In the genomic region with DNA sequence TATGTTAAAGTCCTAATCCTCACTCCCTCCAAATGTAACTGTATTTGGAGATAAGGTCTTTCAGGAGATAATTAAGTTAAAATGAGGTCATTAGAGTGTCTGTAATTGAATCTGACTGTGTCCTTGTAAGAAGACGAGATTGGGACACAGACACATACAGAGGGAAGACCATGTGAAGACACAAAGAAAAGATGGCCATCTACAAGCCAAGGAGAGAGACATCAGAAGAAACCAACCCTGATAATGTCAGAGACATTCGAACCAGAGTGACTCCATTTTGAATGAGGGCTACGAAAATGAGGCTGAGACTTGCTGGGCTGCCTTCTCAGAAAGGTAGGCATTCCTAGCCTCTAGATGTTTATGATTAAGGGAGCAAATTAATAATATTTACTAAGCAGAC, we compare ENCODE assay signal across 1 cellular context.
TF ChIP-seq lines count a peak whose summit lies in the region.

No MANE protein-coding gene starts in this region.

TF ChIP-seq in K562, 482 proteins besides CTCF, POLR2A, EP300 and RAD21 (continued from another document and continues in another):
- no peak for TF ChIP-seq DEAF1 (CRISPR knock-in tag; IDR thresholded peaks at IDR 0.05)
- TF ChIP-seq, protein P1, sequence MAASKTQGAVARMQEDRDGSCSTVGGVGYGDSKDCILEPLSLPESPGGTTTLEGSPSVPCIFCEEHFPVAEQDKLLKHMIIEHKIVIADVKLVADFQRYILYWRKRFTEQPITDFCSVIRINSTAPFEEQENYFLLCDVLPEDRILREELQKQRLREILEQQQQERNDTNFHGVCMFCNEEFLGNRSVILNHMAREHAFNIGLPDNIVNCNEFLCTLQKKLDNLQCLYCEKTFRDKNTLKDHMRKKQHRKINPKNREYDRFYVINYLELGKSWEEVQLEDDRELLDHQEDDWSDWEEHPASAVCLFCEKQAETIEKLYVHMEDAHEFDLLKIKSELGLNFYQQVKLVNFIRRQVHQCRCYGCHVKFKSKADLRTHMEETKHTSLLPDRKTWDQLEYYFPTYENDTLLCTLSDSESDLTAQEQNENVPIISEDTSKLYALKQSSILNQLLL (CRISPR knock-in tag; IDR thresholded peaks at IDR 0.05; ENCODE audit: borderline replicate concordance) = no peak
- TF ChIP-seq ZNF239 (CRISPR knock-in tag; IDR thresholded peaks at IDR 0.05) = peak; percentile 68
- TF ChIP-seq SRSF7 (optimal IDR thresholded peaks at IDR 0.05; ENCODE audit: low read depth, low read length) = no peak
- no peak for TF ChIP-seq PBX2 (CRISPR knock-in tag; IDR thresholded peaks at IDR 0.05; ENCODE audit: low read depth)
- peak; percentile 80 for TF ChIP-seq PBX2 (tag; conservative IDR thresholded peaks at IDR 0.05; ENCODE audit: low read depth)
- TF ChIP-seq ZBTB49 (CRISPR knock-in tag; IDR thresholded peaks at IDR 0.05; ENCODE audit: borderline replicate concordance) = no peak
- TF ChIP-seq FOXK2 (conservative IDR thresholded peaks at IDR 0.05 in 1 of 2, IDR thresholded peaks at IDR 0.05 in 1 of 2; ENCODE audit: low read depth in 2 of 2) = no peak
- no peak for TF ChIP-seq ZC3H4 (CRISPR knock-in tag; IDR thresholded peaks at IDR 0.05; ENCODE audit: borderline replicate concordance)
- TF ChIP-seq FOXA1 (IDR thresholded peaks at IDR 0.05; ENCODE audit: borderline replicate concordance) = no peak
- TF ChIP-seq ZNF212 (CRISPR knock-in tag; IDR thresholded peaks at IDR 0.05) = 0 out of 2 replicates have a peak, but pooled peaks have one; percentile 18
- no peak for TF ChIP-seq HNRNPH1 (optimal IDR thresholded peaks at IDR 0.05; ENCODE audit: low read depth, low read length)
- TF ChIP-seq SIRT6 (IDR thresholded peaks at IDR 0.05; ENCODE audit: low read depth, low read length) = no peak
- no peak for TF ChIP-seq CHCHD3 (CRISPR knock-in tag; IDR thresholded peaks at IDR 0.05)
- TF ChIP-seq, protein P2, sequence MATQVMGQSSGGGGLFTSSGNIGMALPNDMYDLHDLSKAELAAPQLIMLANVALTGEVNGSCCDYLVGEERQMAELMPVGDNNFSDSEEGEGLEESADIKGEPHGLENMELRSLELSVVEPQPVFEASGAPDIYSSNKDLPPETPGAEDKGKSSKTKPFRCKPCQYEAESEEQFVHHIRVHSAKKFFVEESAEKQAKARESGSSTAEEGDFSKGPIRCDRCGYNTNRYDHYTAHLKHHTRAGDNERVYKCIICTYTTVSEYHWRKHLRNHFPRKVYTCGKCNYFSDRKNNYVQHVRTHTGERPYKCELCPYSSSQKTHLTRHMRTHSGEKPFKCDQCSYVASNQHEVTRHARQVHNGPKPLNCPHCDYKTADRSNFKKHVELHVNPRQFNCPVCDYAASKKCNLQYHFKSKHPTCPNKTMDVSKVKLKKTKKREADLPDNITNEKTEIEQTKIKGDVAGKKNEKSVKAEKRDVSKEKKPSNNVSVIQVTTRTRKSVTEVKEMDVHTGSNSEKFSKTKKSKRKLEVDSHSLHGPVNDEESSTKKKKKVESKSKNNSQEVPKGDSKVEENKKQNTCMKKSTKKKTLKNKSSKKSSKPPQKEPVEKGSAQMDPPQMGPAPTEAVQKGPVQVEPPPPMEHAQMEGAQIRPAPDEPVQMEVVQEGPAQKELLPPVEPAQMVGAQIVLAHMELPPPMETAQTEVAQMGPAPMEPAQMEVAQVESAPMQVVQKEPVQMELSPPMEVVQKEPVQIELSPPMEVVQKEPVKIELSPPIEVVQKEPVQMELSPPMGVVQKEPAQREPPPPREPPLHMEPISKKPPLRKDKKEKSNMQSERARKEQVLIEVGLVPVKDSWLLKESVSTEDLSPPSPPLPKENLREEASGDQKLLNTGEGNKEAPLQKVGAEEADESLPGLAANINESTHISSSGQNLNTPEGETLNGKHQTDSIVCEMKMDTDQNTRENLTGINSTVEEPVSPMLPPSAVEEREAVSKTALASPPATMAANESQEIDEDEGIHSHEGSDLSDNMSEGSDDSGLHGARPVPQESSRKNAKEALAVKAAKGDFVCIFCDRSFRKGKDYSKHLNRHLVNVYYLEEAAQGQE (CRISPR knock-in tag; IDR thresholded peaks at IDR 0.05; ENCODE audit: low read depth) = no peak
- no peak for TF ChIP-seq PPARD (CRISPR knock-in tag; IDR thresholded peaks at IDR 0.05)
- no peak for TF ChIP-seq HDAC6 (IDR thresholded peaks at IDR 0.05; ENCODE audit: low read depth, low read length)
- no peak for TF ChIP-seq NFATC3 (IDR thresholded peaks at IDR 0.05)
- TF ChIP-seq HDAC1 (IDR thresholded peaks at IDR 0.05) = no peak
- peak; percentile 83 for TF ChIP-seq ATF4 (CRISPR knock-in tag; IDR thresholded peaks at IDR 0.05)
- no peak for TF ChIP-seq HDAC8 (tag; IDR thresholded peaks at IDR 0.05)
- TF ChIP-seq NRF1 (conservative IDR thresholded peaks at IDR 0.05 in 1 of 2, IDR thresholded peaks at IDR 0.05 in 1 of 2) = no peak
- TF ChIP-seq U2AF2 (optimal IDR thresholded peaks at IDR 0.05; ENCODE audit: low read depth, low read length) = no peak
- TF ChIP-seq ATF1 (CRISPR knock-in tag; IDR thresholded peaks at IDR 0.05) = no peak
- peak; percentile 45; the same call in 1 of the 2 replicates for TF ChIP-seq ATF1 (tag; IDR thresholded peaks at IDR 0.05)
- TF ChIP-seq PYGO2 (tag; IDR thresholded peaks at IDR 0.05) = peak; percentile 82
- TF ChIP-seq, protein P3, sequence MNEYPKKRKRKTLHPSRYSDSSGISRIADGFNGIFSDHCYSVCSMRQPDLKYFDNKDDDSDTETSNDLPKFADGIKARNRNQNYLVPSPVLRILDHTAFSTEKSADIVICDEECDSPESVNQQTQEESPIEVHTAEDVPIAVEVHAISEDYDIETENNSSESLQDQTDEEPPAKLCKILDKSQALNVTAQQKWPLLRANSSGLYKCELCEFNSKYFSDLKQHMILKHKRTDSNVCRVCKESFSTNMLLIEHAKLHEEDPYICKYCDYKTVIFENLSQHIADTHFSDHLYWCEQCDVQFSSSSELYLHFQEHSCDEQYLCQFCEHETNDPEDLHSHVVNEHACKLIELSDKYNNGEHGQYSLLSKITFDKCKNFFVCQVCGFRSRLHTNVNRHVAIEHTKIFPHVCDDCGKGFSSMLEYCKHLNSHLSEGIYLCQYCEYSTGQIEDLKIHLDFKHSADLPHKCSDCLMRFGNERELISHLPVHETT (CRISPR knock-in tag; conservative IDR thresholded peaks at IDR 0.05 in 1 of 2, IDR thresholded peaks at IDR 0.05 in 1 of 2) = peak in 1 of 2 experiments; percentile 93; a peak in 2 of 4 replicates
- 0 out of 2 replicates have a peak, but pooled peaks have one; percentile 17 for TF ChIP-seq ELF1 (tag; IDR thresholded peaks at IDR 0.05)
- TF ChIP-seq ZNF175 (CRISPR knock-in tag; IDR thresholded peaks at IDR 0.05; ENCODE audit: low read depth) = peak; percentile 97
- TF ChIP-seq NEUROD1 (IDR thresholded peaks at IDR 0.05; ENCODE audit: borderline replicate concordance, low read depth, low read length, partially characterized antibody) = no peak
- peak; percentile 93 for TF ChIP-seq ZNF766 (CRISPR knock-in tag; conservative IDR thresholded peaks at IDR 0.05)
- no peak for TF ChIP-seq MCM2 (IDR thresholded peaks at IDR 0.05; ENCODE audit: low read depth)
- TF ChIP-seq EWSR1 (IDR thresholded peaks at IDR 0.05; ENCODE audit: borderline replicate concordance, low read depth, partially characterized antibody) = no peak
- TF ChIP-seq YBX1 (IDR thresholded peaks at IDR 0.05) = no peak
- TF ChIP-seq ADNP (tag; IDR thresholded peaks at IDR 0.05) = no peak
- TF ChIP-seq TCF7L2 (IDR thresholded peaks at IDR 0.05; ENCODE audit: low read depth, low read length) = no peak
- TF ChIP-seq, protein P4, sequence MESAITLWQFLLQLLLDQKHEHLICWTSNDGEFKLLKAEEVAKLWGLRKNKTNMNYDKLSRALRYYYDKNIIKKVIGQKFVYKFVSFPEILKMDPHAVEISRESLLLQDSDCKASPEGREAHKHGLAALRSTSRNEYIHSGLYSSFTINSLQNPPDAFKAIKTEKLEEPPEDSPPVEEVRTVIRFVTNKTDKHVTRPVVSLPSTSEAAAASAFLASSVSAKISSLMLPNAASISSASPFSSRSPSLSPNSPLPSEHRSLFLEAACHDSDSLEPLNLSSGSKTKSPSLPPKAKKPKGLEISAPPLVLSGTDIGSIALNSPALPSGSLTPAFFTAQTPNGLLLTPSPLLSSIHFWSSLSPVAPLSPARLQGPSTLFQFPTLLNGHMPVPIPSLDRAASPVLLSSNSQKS (CRISPR knock-in tag; IDR thresholded peaks at IDR 0.05) = no peak
- no peak for TF ChIP-seq HNRNPLL (IDR thresholded peaks at IDR 0.05; ENCODE audit: low read depth, low read length, poor library complexity, severe bottlenecking)
- TF ChIP-seq ETV5 (CRISPR knock-in tag; IDR thresholded peaks at IDR 0.05; ENCODE audit: low read depth) = no peak
- no peak for TF ChIP-seq WHSC1 (IDR thresholded peaks at IDR 0.05; ENCODE audit: low read length)
- TF ChIP-seq ZNF586 (CRISPR knock-in tag; conservative IDR thresholded peaks at IDR 0.05) = no peak
- TF ChIP-seq LARP7 (IDR thresholded peaks at IDR 0.05) = no peak
- TF ChIP-seq CXXC5 (CRISPR knock-in tag; IDR thresholded peaks at IDR 0.05) = 0 out of 2 replicates have a peak, but pooled peaks have one; percentile 18
- TF ChIP-seq CAMTA2 (CRISPR knock-in tag; conservative IDR thresholded peaks at IDR 0.05) = no peak
- TF ChIP-seq, protein P5, sequence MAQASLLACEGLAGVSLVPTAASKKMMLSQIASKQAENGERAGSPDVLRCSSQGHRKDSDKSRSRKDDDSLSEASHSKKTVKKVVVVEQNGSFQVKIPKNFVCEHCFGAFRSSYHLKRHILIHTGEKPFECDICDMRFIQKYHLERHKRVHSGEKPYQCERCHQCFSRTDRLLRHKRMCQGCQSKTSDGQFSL (CRISPR knock-in tag; IDR thresholded peaks at IDR 0.05) = no peak
- TF ChIP-seq, protein P5 (tag; IDR thresholded peaks at IDR 0.05) = peak in 1 of 2 experiments; percentile 96; a peak in 2 of 4 replicates
- TF ChIP-seq TEAD4 (IDR thresholded peaks at IDR 0.05; ENCODE audit: low read length) = no peak
- TF ChIP-seq TEAD4 (CRISPR knock-in tag; IDR thresholded peaks at IDR 0.05; ENCODE audit: borderline replicate concordance) = no peak
- no peak for TF ChIP-seq GTF2B (IDR thresholded peaks at IDR 0.05; ENCODE audit: extremely low read depth, insufficient read length)
- TF ChIP-seq JUND (IDR thresholded peaks at IDR 0.05; ENCODE audit: borderline replicate concordance, low read depth, low read length) = no peak
- TF ChIP-seq JUND (tag; IDR thresholded peaks at IDR 0.05; ENCODE audit: borderline replicate concordance, low read depth, low read length) = peak; percentile 67; the same call in 1 of the 3 replicates
